Comparison of ENCODE assay signal across 1 cellular context in the genomic region with DNA sequence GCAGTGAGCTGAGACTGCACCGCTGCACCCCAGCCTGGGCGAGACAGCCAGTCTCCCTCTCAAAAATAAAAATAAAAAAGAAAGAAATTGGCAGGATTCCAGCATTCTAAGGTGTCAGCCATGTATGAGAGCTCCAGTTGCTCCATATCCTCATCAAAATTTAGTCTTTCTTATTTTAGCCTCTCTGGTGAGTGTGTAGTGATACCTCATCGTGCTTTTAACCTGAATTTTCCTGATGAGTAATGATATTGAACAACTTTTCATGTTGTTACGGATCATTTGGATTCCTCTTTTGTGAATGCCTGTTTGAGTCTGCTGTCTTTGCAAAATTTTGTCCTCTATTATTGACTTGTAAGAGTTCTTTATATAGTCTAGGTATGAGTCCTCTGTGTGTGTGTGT.
TF ChIP-seq lines count a peak whose summit lies in the region.

No MANE protein-coding gene starts in this region.

TF ChIP-seq in GM23338, 12 proteins besides CTCF, POLR2A, EP300 and RAD21 (continued from another document):
- TF ChIP-seq, protein P1, sequence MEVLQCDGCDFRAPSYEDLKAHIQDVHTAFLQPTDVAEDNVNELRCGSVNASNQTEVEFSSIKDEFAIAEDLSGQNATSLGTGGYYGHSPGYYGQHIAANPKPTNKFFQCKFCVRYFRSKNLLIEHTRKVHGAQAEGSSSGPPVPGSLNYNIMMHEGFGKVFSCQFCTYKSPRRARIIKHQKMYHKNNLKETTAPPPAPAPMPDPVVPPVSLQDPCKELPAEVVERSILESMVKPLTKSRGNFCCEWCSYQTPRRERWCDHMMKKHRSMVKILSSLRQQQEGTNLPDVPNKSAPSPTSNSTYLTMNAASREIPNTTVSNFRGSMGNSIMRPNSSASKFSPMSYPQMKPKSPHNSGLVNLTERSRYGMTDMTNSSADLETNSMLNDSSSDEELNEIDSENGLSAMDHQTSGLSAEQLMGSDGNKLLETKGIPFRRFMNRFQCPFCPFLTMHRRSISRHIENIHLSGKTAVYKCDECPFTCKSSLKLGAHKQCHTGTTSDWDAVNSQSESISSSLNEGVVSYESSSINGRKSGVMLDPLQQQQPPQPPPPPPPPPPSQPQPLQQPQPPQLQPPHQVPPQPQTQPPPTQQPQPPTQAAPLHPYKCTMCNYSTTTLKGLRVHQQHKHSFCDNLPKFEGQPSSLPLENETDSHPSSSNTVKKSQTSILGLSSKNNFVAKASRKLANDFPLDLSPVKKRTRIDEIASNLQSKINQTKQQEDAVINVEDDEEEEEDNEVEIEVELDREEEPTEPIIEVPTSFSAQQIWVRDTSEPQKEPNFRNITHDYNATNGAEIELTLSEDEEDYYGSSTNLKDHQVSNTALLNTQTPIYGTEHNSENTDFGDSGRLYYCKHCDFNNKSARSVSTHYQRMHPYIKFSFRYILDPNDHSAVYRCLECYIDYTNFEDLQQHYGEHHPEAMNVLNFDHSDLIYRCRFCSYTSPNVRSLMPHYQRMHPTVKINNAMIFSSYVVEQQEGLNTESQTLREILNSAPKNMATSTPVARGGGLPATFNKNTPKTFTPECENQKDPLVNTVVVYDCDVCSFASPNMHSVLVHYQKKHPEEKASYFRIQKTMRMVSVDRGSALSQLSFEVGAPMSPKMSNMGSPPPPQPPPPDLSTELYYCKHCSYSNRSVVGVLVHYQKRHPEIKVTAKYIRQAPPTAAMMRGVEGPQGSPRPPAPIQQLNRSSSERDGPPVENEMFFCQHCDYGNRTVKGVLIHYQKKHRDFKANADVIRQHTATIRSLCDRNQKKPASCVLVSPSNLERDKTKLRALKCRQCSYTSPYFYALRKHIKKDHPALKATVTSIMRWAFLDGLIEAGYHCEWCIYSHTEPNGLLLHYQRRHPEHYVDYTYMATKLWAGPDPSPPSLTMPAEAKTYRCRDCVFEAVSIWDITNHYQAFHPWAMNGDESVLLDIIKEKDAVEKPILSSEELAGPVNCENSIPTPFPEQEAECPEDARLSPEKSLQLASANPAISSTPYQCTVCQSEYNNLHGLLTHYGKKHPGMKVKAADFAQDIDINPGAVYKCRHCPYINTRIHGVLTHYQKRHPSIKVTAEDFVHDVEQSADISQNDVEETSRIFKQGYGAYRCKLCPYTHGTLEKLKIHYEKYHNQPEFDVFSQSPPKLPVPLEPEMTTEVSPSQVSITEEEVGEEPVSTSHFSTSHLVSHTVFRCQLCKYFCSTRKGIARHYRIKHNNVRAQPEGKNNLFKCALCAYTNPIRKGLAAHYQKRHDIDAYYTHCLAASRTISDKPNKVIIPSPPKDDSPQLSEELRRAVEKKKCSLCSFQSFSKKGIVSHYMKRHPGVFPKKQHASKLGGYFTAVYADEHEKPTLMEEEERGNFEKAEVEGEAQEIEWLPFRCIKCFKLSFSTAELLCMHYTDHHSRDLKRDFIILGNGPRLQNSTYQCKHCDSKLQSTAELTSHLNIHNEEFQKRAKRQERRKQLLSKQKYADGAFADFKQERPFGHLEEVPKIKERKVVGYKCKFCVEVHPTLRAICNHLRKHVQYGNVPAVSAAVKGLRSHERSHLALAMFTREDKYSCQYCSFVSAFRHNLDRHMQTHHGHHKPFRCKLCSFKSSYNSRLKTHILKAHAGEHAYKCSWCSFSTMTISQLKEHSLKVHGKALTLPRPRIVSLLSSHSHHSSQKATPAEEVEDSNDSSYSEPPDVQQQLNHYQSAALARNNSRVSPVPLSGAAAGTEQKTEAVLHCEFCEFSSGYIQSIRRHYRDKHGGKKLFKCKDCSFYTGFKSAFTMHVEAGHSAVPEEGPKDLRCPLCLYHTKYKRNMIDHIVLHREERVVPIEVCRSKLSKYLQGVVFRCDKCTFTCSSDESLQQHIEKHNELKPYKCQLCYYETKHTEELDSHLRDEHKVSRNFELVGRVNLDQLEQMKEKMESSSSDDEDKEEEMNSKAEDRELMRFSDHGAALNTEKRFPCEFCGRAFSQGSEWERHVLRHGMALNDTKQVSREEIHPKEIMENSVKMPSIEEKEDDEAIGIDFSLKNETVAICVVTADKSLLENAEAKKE (CRISPR knock-in tag; IDR thresholded peaks at IDR 0.05), result no peak
- TF ChIP-seq ZNF114 (CRISPR knock-in tag; IDR thresholded peaks at IDR 0.05) (no peak), CREB1 (CRISPR knock-in tag; IDR thresholded peaks at IDR 0.05; ENCODE audit: low read depth) (no peak), POLR2AphosphoS5 (IDR thresholded peaks at IDR 0.05; ENCODE audit: low read depth) (no peak), STAT1 (IDR thresholded peaks at IDR 0.05; ENCODE audit: unreplicated experiment) (no peak)
- TF ChIP-seq, protein P2, sequence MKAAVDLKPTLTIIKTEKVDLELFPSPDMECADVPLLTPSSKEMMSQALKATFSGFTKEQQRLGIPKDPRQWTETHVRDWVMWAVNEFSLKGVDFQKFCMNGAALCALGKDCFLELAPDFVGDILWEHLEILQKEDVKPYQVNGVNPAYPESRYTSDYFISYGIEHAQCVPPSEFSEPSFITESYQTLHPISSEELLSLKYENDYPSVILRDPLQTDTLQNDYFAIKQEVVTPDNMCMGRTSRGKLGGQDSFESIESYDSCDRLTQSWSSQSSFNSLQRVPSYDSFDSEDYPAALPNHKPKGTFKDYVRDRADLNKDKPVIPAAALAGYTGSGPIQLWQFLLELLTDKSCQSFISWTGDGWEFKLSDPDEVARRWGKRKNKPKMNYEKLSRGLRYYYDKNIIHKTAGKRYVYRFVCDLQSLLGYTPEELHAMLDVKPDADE (IDR thresholded peaks at IDR 0.05), result no peak
- TF ChIP-seq, protein P3, sequence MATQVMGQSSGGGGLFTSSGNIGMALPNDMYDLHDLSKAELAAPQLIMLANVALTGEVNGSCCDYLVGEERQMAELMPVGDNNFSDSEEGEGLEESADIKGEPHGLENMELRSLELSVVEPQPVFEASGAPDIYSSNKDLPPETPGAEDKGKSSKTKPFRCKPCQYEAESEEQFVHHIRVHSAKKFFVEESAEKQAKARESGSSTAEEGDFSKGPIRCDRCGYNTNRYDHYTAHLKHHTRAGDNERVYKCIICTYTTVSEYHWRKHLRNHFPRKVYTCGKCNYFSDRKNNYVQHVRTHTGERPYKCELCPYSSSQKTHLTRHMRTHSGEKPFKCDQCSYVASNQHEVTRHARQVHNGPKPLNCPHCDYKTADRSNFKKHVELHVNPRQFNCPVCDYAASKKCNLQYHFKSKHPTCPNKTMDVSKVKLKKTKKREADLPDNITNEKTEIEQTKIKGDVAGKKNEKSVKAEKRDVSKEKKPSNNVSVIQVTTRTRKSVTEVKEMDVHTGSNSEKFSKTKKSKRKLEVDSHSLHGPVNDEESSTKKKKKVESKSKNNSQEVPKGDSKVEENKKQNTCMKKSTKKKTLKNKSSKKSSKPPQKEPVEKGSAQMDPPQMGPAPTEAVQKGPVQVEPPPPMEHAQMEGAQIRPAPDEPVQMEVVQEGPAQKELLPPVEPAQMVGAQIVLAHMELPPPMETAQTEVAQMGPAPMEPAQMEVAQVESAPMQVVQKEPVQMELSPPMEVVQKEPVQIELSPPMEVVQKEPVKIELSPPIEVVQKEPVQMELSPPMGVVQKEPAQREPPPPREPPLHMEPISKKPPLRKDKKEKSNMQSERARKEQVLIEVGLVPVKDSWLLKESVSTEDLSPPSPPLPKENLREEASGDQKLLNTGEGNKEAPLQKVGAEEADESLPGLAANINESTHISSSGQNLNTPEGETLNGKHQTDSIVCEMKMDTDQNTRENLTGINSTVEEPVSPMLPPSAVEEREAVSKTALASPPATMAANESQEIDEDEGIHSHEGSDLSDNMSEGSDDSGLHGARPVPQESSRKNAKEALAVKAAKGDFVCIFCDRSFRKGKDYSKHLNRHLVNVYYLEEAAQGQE (IDR thresholded peaks at IDR 0.05; ENCODE audit: unreplicated experiment), result no peak
